1 cellular context compared by ENCODE assay signal in genomic region chrX:38189431-38190128, GRCh38.
TF ChIP-seq lines count a peak whose summit lies in the region.

No MANE protein-coding gene starts in this region.

TF ChIP-seq in GM12878, 131 proteins besides CTCF, POLR2A, EP300 and RAD21 (continued from another document):
- no peak for TF ChIP-seq USF1 (IDR thresholded peaks at IDR 0.05; ENCODE audit: borderline replicate concordance, extremely low read length, insufficient read depth, low read depth, low read length)
- TF ChIP-seq ZNF384 (IDR thresholded peaks at IDR 0.05; ENCODE audit: borderline replicate concordance, low read depth, low read length) = no peak
